Comparison of ENCODE assay signal across 8 cellular contexts in genomic region chr20:543369-544152, GRCh38. TPM values are rescaled to one million over a fixed set of nuclear protein-coding genes. Genes with fewer than 3 reads are reported as not detected.
A peak's percentile ranks its signal among the peaks of the same experiment; 100 is the strongest.
DNase-seq lines count a peak whose midpoint lies in the region; ATAC-seq, FAIRE-seq and TF ChIP-seq lines count a peak whose summit lies in the region.

TSS of gene CSNK2A1 (minus strand) at chr20:543790. CDS start at chr20:508551, 35,239 bp downstream.

- H3K79me2 ChIP-seq in H1 (ENCODE audit: control insufficient read depth in 1 of 2, insufficient read depth in 2 of 2, low read length in 2 of 2), result peaks cover 41 to 49% of the 10 kb centered on the region in 2 experiments

- H2BK120ac ChIP-seq in H1 (replicated peaks; ENCODE audit: low read depth, low read length), result peak within 1 kb of the TSS; percentile 77

- peak within 1 kb of the TSS; percentile 96 for H3K4me3 Mint-ChIP-seq in memory B cell

- peaks cover 4% of the 10 kb centered on the region for H3K23me2 ChIP-seq in H1 (ENCODE audit: low read depth, low read length)

- peak within 1 kb of the TSS; percentile 74; the same call in 1 of the 2 replicates for H2BK15ac ChIP-seq in H1 (ENCODE audit: low read length)

- peak within 1 kb of the TSS; percentile 87 for H3K4ac ChIP-seq in H1 (replicated peaks; ENCODE audit: insufficient read length, low read depth, low read length)

- no peak within 1 kb of the TSS; the same call in 1 of the 2 replicates for H2BK20ac ChIP-seq in H1 (ENCODE audit: low read length)

- peaks cover 2 to 8% (median 2%) of the 10 kb centered on the region in 4 experiments; a peak in 6 of 7 replicates for H3K4me1 ChIP-seq in H1 (replicated peaks in 1 of 4; ENCODE audit: control insufficient read depth in 3 of 4, insufficient read depth in 4 of 4, low read length in 3 of 4)

- DNase-seq in COLO829 (ENCODE audit: low spot score), result peak; percentile 99
- DNase-seq in HTR-8/SVneo (ENCODE audit: insufficient read length, low spot score), result peak; percentile 89
- peak; percentile 89 for DNase-seq in NOMO-1 treated with dmso at 0.1 percent for 144 hours (lab: John Stamatoyannopoulos, UW; ENCODE audit: unreplicated experiment)
- peak; percentile 82 to 85 (median 84) for DNase-seq in activated CD8-positive, alpha-beta memory T cell treated with anti-CD3 and anti-CD28 coated beads for 48 hours (ENCODE audit: low read depth in 2 of 3, low spot score in 2 of 3)
- DNase-seq in H1 (ENCODE audit: low read depth in 1 of 2, low spot score in 2 of 2), result peak; percentile 86 to 96
- peak; percentile 98 for DNase-seq in memory B cell (ENCODE audit: low spot score in 2 of 2)
- DNase-seq in stimulated activated CD8-positive, alpha-beta memory T cell treated with anti-CD3 and anti-CD28 coated beads, Interleukin-12 subunit alpha, Interleukin-12 subunit beta, amount 100 ng/mL, for 24 hours (ENCODE audit: extremely low read depth), result peak; percentile 84

- peak within 1 kb of the TSS; percentile 98 for H3K27ac ChIP-seq in H1 (ENCODE audit: low read depth, low read length)

- peak in 1 of 2 experiments; percentile 99; a peak in 2 of 3 replicates for TF ChIP-seq EP300 in H1 (IDR thresholded peaks at IDR 0.05; ENCODE audit: borderline replicate concordance in 1 of 2, low read depth in 2 of 2, low read length in 2 of 2)

- peaks cover 0 to 7% (median 2%) of the 10 kb centered on the region in 4 experiments; a peak in 2 of 8 replicates for H3K36me3 ChIP-seq in H1 (ENCODE audit: control insufficient read depth in 2 of 4, insufficient read depth in 4 of 4, low read length in 3 of 4)

- peaks cover 0 to 4% of the 10 kb centered on the region in 2 experiments; a peak in 2 of 4 replicates for H3K9me3 ChIP-seq in H1 (ENCODE audit: insufficient read depth in 2 of 2, low read depth in 1 of 2, low read length in 1 of 2)

- H3K9ac ChIP-seq in H1 (replicated peaks in 1 of 4; ENCODE audit: extremely low read depth in 1 of 4, low read depth in 3 of 4, low read length in 3 of 4), result peak within 1 kb of the TSS; percentile 95 to 98 (median 96)

- H2AK5ac ChIP-seq in H1 (ENCODE audit: low read depth, low read length), result peak within 1 kb of the TSS; percentile 68; the same call in 1 of the 2 replicates

- POLR2A ChIA-PET in H1 (lab: Charles Lee; ENCODE audit: partially characterized antibody), result interaction anchor here (0.6 to 3.4 kb wide), 44 partner anchors 9 to 238 kb away, joined by 3 to 24 read pairs (median 4); partner anchors contain the start of genes NRSN2, TBC1D20 and TCF15

- peak within 1 kb of the TSS; percentile 98 for H4K5ac ChIP-seq in H1 (ENCODE audit: insufficient read length, low read depth, low read length)

- TF ChIP-seq RAD21 in H1 (IDR thresholded peaks at IDR 0.05 in 1 of 2, conservative IDR thresholded peaks at IDR 0.05 in 1 of 2; ENCODE audit: low read depth in 2 of 2, low read length in 2 of 2), result no peak

- peaks cover 19 to 30% of the 10 kb centered on the region in 2 experiments for H4K20me1 ChIP-seq in H1 (replicated peaks in 1 of 2; ENCODE audit: control insufficient read depth in 1 of 2, insufficient read depth in 2 of 2, low read length in 2 of 2)

- peak; percentile 83 for ATAC-seq in GM21367 (IDR thresholded peaks at IDR 0.05; ENCODE audit: unreplicated experiment)
- peak; percentile 91 for ATAC-seq in memory B cell (ENCODE audit: low read depth)

- H3K79me1 ChIP-seq in H1 (ENCODE audit: low read depth, low read length), result 0 out of 2 replicates have a peak, but pooled peaks cover 2% of the 10 kb centered on the region

- H3K56ac ChIP-seq in H1 (replicated peaks; ENCODE audit: insufficient read length, low read depth, low read length), result peak within 1 kb of the TSS; percentile 96

- peak within 1 kb of the TSS; percentile 96 for H3K18ac ChIP-seq in H1 (ENCODE audit: extremely low read depth, low read length)

- H3K4me2 ChIP-seq in H1 (ENCODE audit: insufficient read depth in 1 of 2, low read depth in 2 of 2, low read length in 2 of 2), result peak within 1 kb of the TSS; percentile 62 to 77

- peak within 1 kb of the TSS; percentile 100 for H4K8ac ChIP-seq in H1 (ENCODE audit: extremely low read depth, insufficient read depth, low read length)

- no peaks in the 10 kb centered on the region for H3K9me3 Mint-ChIP-seq in memory B cell

- H2AFZ ChIP-seq in H1 (ENCODE audit: low read length), result peak within 1 kb of the TSS; percentile 99

- peaks cover 5% of the 10 kb centered on the region for H3K36me3 Mint-ChIP-seq in memory B cell

- H3K27ac Mint-ChIP-seq in memory B cell, result peak within 1 kb of the TSS; percentile 100

- no peak within 1 kb of the TSS for H3K14ac ChIP-seq in H1 (ENCODE audit: insufficient read length)

- peak; percentile 95 for FAIRE-seq in HTR-8/SVneo (lab: Jason Lieb, UNC)
- peak; percentile 88 for FAIRE-seq in H1 (lab: Jason Lieb, UNC)

- TF ChIP-seq POLR2A in H1 (IDR thresholded peaks at IDR 0.05; ENCODE audit: control extremely low read depth in 1 of 2, low read depth in 2 of 2, low read length in 2 of 2), result peak; percentile 90 to 96

- peaks cover 3 to 16% (median 11%) of the 10 kb centered on the region in 4 experiments; a peak in 5 of 7 replicates for H3K27me3 ChIP-seq in H1 (replicated peaks in 1 of 4; ENCODE audit: control insufficient read depth in 3 of 4, extremely low read depth in 1 of 4, insufficient read depth in 3 of 4, low read length in 3 of 4)

- peak within 1 kb of the TSS; percentile 89 to 95 (median 94) for H3K4me3 ChIP-seq in H1 (ENCODE audit: extremely low read depth in 1 of 4, insufficient read depth in 2 of 4, low read depth in 3 of 4, low read length in 4 of 4)

- peaks cover 29% of the 10 kb centered on the region for H3K4me1 Mint-ChIP-seq in memory B cell

- CTCF ChIA-PET in H1 (lab: Charles Lee; ENCODE audit: partially characterized antibody), result interaction anchor here (0.7 to 2.4 kb wide), 9 partner anchors 12 to 218 kb away, joined by 3 to 8 read pairs (median 3); no protein-coding TSS in a partner anchor

- H2BK12ac ChIP-seq in H1 (ENCODE audit: low read depth, low read length), result peak within 1 kb of the TSS; percentile 89; the same call in 1 of the 2 replicates

- WGBS in H1 (ENCODE audit: extremely low coverage in 1 of 2, insufficient coverage in 1 of 2, insufficient read length in 1 of 2, insufficient replicate concordance in 2 of 2, low coverage in 1 of 2, low lambda C conversion rate in 2 of 2, missing lambda C conversion rate in 1 of 2), 2 experiments, result 0% methylated on average over 44 of the region's 44 CpGs; no CpG with 5 or more reads in 1 of the 2 experiments

- H3K23ac ChIP-seq in H1 (ENCODE audit: insufficient read length), result no peak within 1 kb of the TSS

- no peak for TF ChIP-seq CTCF in H1 (IDR thresholded peaks at IDR 0.05; ENCODE audit: control extremely low read depth in 1 of 3, insufficient read depth in 1 of 3, low read depth in 1 of 3, low read length in 3 of 3)

- H3K27me3 Mint-ChIP-seq in memory B cell, result no peaks in the 10 kb centered on the region

- H4K91ac ChIP-seq in H1 (replicated peaks; ENCODE audit: insufficient read length, low read length), result peak within 1 kb of the TSS; percentile 99

- H2BK5ac ChIP-seq in H1 (ENCODE audit: low read depth, low read length), result peak within 1 kb of the TSS; percentile 99

TF ChIP-seq in H1, 55 proteins besides CTCF, POLR2A, EP300 and RAD21 (continues in another document):
- TF ChIP-seq KDM4A (IDR thresholded peaks at IDR 0.05; ENCODE audit: low read depth, low read length, severe bottlenecking) (no peak), NANOG (IDR thresholded peaks at IDR 0.05; ENCODE audit: insufficient read depth, low read depth, low read length, poor library complexity, severe bottlenecking) (no peak), CHD2 (IDR thresholded peaks at IDR 0.05; ENCODE audit: low read length) (no peak), TAF7 (optimal IDR thresholded peaks at IDR 0.05; ENCODE audit: borderline replicate concordance, low read depth, low read length) (peak; percentile 86), EZH2 (IDR thresholded peaks at IDR 0.05; ENCODE audit: low read depth, low read length, severe bottlenecking) (no peak), BCL11A (IDR thresholded peaks at IDR 0.05; ENCODE audit: low read depth in 2 of 2, low read length in 2 of 2) (no peak), TAF1 (IDR thresholded peaks at IDR 0.05; ENCODE audit: low read depth, low read length) (peak; percentile 91), BACH1 (IDR thresholded peaks at IDR 0.05; ENCODE audit: low read length) (no peak), CTBP2 (IDR thresholded peaks at IDR 0.05; ENCODE audit: borderline replicate concordance, insufficient read depth, insufficient read length, low read length) (no peak), JUND (IDR thresholded peaks at IDR 0.05; ENCODE audit: low read length) (peak; percentile 98), ATF2 (IDR thresholded peaks at IDR 0.05; ENCODE audit: low read length) (no peak), GTF2F1 (IDR thresholded peaks at IDR 0.05; ENCODE audit: borderline replicate concordance, low read depth, low read length) (peak; percentile 86), KDM5A (IDR thresholded peaks at IDR 0.05; ENCODE audit: low read length) (no peak), RBBP5 (IDR thresholded peaks at IDR 0.05; ENCODE audit: borderline replicate concordance, low read depth, low read length) (no peak)
- TF ChIP-seq, protein P1, sequence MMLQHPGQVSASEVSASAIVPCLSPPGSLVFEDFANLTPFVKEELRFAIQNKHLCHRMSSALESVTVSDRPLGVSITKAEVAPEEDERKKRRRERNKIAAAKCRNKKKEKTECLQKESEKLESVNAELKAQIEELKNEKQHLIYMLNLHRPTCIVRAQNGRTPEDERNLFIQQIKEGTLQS (IDR thresholded peaks at IDR 0.05; ENCODE audit: insufficient read depth, low read depth, low read length), result no peak

RNA-seq across cellular contexts. Expression of gene CSNK2A1, which starts in this region (rescaled TPM):
- total RNA-seq in H1 (2021; fragmentation: NEBNext Ultra II Directional; extraction: Animal tissue kit (Norgen Biotek cat#: 25700)), result 247 and 260 TPM in 2 replicates
- polyA plus RNA-seq in H1 (2011; rRNA removed), result 107 and 117 TPM in 2 replicates
- 132 TPM for polyA plus RNA-seq in H1 (2011; cell fraction: cytosol; rRNA removed)
- 111 TPM for polyA plus RNA-seq in H1 (2011; cell fraction: nucleus; rRNA removed)
- 137 to 164 TPM (median 152 TPM) in 4 replicates for polyA plus RNA-seq in H1 (2012, experiment 1 of 2)
- 47.5 TPM for polyA plus RNA-seq in H1 (2012, experiment 2 of 2)
- polyA plus RNA-seq in H1 (2013, experiment 1 of 2), result 165 TPM
- polyA plus RNA-seq in H1 (2013, experiment 2 of 2), result 173 TPM
- 267 and 364 TPM in 2 replicates for polyA minus RNA-seq in H1 (2011; rRNA and poly(A)+ RNA removed)
- polyA minus RNA-seq in H1 (2011; cell fraction: cytosol; rRNA and poly(A)+ RNA removed), result 136 TPM
- polyA minus RNA-seq in H1 (2011; cell fraction: nucleus; rRNA and poly(A)+ RNA removed), result 196 TPM

Comparison
In these comparisons a context has a peak if more than half of its experiments do, and no peak if none do; other contexts are left out.
1. Peak in every context shown above with its lines: DNase-seq, ATAC-seq, H3K4me3 ChIP-seq and H3K27ac ChIP-seq.